14 cellular contexts compared by ENCODE assay signal in genomic region chr19:53873451-53874383, GRCh38. TPM values are rescaled to one million over a fixed set of nuclear protein-coding genes. Genes with fewer than 3 reads are reported as not detected.
A peak's percentile ranks its signal among the peaks of the same experiment; 100 is the strongest.
DNase-seq lines count a peak whose midpoint lies in the region; ATAC-seq and TF ChIP-seq lines count a peak whose summit lies in the region.
"Had no signal": no experiment of that assay in that cellular context is flagged by ENCODE, and none has a peak within 500 bp of the region (broad histone marks: within the 10 kb centered on the region; RNA-seq: fewer than 3 reads in every experiment).

No MANE protein-coding gene starts in this region.

- no peak overlapping the region for H3K9ac ChIP-seq in neural progenitor cell

- peak overlapping the region in 2 of 3 donors; percentile 79 to 92 for H3K27ac Mint-ChIP-seq in CD4-positive, CD25-positive, alpha-beta regulatory T cell
- peak overlapping the region; percentile 82 for H3K27ac Mint-ChIP-seq in activated naive CD8-positive, alpha-beta T cell treated with anti-CD3 and anti-CD28 coated beads for 36 hours
- peak overlapping the region; percentile 13 for H3K27ac Mint-ChIP-seq in neural progenitor cell

- no peak overlapping the region for H3K4me2 ChIP-seq in neural progenitor cell

- DNase-seq in CD4-positive, CD25-positive, alpha-beta regulatory T cell, result no peak
- DNase-seq in H7, result peak; percentile 34
- DNase-seq in activated naive CD8-positive, alpha-beta T cell treated with anti-CD3 and anti-CD28 coated beads for 36 hours, result no peak
- DNase-seq in neural progenitor cell (ENCODE audit: low spot score), result no peak
- no peak for DNase-seq in NCI-H2029 treated with DMSO at 0.1 percent for 48 hours (lab: John Stamatoyannopoulos, UW)
- no peak for DNase-seq in NCI-H510A (lab: John Stamatoyannopoulos, UW)
- DNase-seq in SW480 (ENCODE audit: low spot score), result no peak
- DNase-seq: central memory CD4-positive, alpha-beta T cell; left cardiac atrium; NCI-H1417; NCI-H524 had no signal

- peaks cover 31% of the 10 kb centered on the region for H3K36me3 ChIP-seq in CD4-positive, CD25-positive, alpha-beta regulatory T cell (ENCODE audit: control insufficient read depth, insufficient read depth, low read length)
- H3K36me3 ChIP-seq in H7 (replicated peaks; ENCODE audit: control insufficient read depth, insufficient read depth, low read length), result peaks cover 19% of the 10 kb centered on the region
- no peaks in the 10 kb centered on the region for H3K36me3 ChIP-seq in neural progenitor cell

- peaks cover 31% of the 10 kb centered on the region for H3K36me3 Mint-ChIP-seq in CD4-positive, CD25-positive, alpha-beta regulatory T cell
- peaks cover 38% of the 10 kb centered on the region for H3K36me3 Mint-ChIP-seq in activated naive CD8-positive, alpha-beta T cell treated with anti-CD3 and anti-CD28 coated beads for 36 hours
- H3K36me3 Mint-ChIP-seq in neural progenitor cell, result peaks cover 28% of the 10 kb centered on the region

- peaks cover 25% of the 10 kb centered on the region for H3K79me2 ChIP-seq in neural progenitor cell (ENCODE audit: low read depth)

- no peak overlapping the region for H3K4me3 ChIP-seq in CD4-positive, CD25-positive, alpha-beta regulatory T cell (ENCODE audit: low read depth, low read length)
- no peak overlapping the region for H3K4me3 ChIP-seq in H7 (ENCODE audit: insufficient read depth, low read depth, low read length)
- H3K4me3 ChIP-seq in neural progenitor cell, result no peak overlapping the region
- H3K4me3 ChIP-seq: heart left ventricle had no signal

- H3K9me3 Mint-ChIP-seq in CD4-positive, CD25-positive, alpha-beta regulatory T cell, result peaks cover 0 to 4% (median 0%) of the 10 kb centered on the region in 7 donors
- H3K9me3 Mint-ChIP-seq in activated naive CD8-positive, alpha-beta T cell treated with anti-CD3 and anti-CD28 coated beads for 36 hours, result peaks cover 5% of the 10 kb centered on the region
- no peaks in the 10 kb centered on the region for H3K9me3 Mint-ChIP-seq in neural progenitor cell

- H3K27me3 Mint-ChIP-seq in CD4-positive, CD25-positive, alpha-beta regulatory T cell, result peaks cover 10% of the 10 kb centered on the region
- H3K27me3 Mint-ChIP-seq in activated naive CD8-positive, alpha-beta T cell treated with anti-CD3 and anti-CD28 coated beads for 36 hours, result no peaks in the 10 kb centered on the region
- peaks cover 11% of the 10 kb centered on the region for H3K27me3 Mint-ChIP-seq in neural progenitor cell (ENCODE audit: insufficient read depth, low read depth)

- H3K4me1 ChIP-seq in CD4-positive, CD25-positive, alpha-beta regulatory T cell (ENCODE audit: control insufficient read depth, insufficient read depth, low read length, poor library complexity, severe bottlenecking), result peaks cover 41% of the 10 kb centered on the region
- peaks cover 4% of the 10 kb centered on the region for H3K4me1 ChIP-seq in neural progenitor cell

- H3K27ac ChIP-seq in CD4-positive, CD25-positive, alpha-beta regulatory T cell (ENCODE audit: insufficient read depth, low read length, poor library complexity, severe bottlenecking), result no peak overlapping the region
- no peak overlapping the region for H3K27ac ChIP-seq in neural progenitor cell

- TF ChIP-seq CTCF in neural progenitor cell (IDR thresholded peaks at IDR 0.05), result no peak

- peak overlapping the region in 3 of 4 donors; percentile 10 to 70 (median 40) for H3K4me3 Mint-ChIP-seq in CD4-positive, CD25-positive, alpha-beta regulatory T cell
- no peak overlapping the region for H3K4me3 Mint-ChIP-seq in activated naive CD8-positive, alpha-beta T cell treated with anti-CD3 and anti-CD28 coated beads for 36 hours
- H3K4me3 Mint-ChIP-seq in neural progenitor cell, result peak overlapping the region; percentile 43

- H3K9me3 ChIP-seq in CD4-positive, CD25-positive, alpha-beta regulatory T cell (ENCODE audit: control insufficient read depth in 2 of 2, low read length in 2 of 2), result no peaks in the 10 kb centered on the region
- H3K9me3 ChIP-seq in neural progenitor cell (ENCODE audit: low read depth), result no peaks in the 10 kb centered on the region
- H3K9me3 ChIP-seq: heart left ventricle had no signal

- H3K4me1 Mint-ChIP-seq in CD4-positive, CD25-positive, alpha-beta regulatory T cell, result peaks cover 18 to 78% (median 46%) of the 10 kb centered on the region in 4 donors
- peaks cover 53% of the 10 kb centered on the region for H3K4me1 Mint-ChIP-seq in activated naive CD8-positive, alpha-beta T cell treated with anti-CD3 and anti-CD28 coated beads for 36 hours
- peaks cover 16% of the 10 kb centered on the region for H3K4me1 Mint-ChIP-seq in neural progenitor cell

- H3K27me3 ChIP-seq in CD4-positive, CD25-positive, alpha-beta regulatory T cell (ENCODE audit: control insufficient read depth, insufficient read depth, low read length), result peaks cover under 1% of the 10 kb centered on the region
- no peaks in the 10 kb centered on the region for H3K27me3 ChIP-seq in H7 (ENCODE audit: control insufficient read depth, insufficient read depth, low read length)
- no peaks in the 10 kb centered on the region for H3K27me3 ChIP-seq in neural progenitor cell
- H3K27me3 ChIP-seq: heart left ventricle had no signal

- peaks cover 19% of the 10 kb centered on the region for H3F3A ChIP-seq in neural progenitor cell (ENCODE audit: low read depth)

- no peak overlapping the region for H2AFZ ChIP-seq in neural progenitor cell (replicated peaks)

- ATAC-seq in CD4-positive, CD25-positive, alpha-beta regulatory T cell (ENCODE audit: low read depth in 2 of 2), result no peak
- ATAC-seq: heart left ventricle, left cardiac atrium had no signal

- peaks cover 24% of the 10 kb centered on the region for H4K20me1 ChIP-seq in neural progenitor cell (ENCODE audit: low read depth)

RNA-seq across cellular contexts. Expression of gene MYADM, which starts 6.0 kb away (rescaled TPM):
- 280 TPM for total RNA-seq in CD4-positive, CD25-positive, alpha-beta regulatory T cell
- 10 to 100 TPM; 26.1 to 36.3 (median 35.5) TPM for polyA plus RNA-seq in CD4-positive, CD25-positive, alpha-beta regulatory T cell
- 37.5 and 44.9 TPM in 2 replicates for total RNA-seq in H7 (2014; rRNA removed; shearing (Covaris generic))
- 10 to 100 TPM; 30.9 to 32.1 TPM for total RNA-seq in activated naive CD8-positive, alpha-beta T cell treated with anti-CD3 and anti-CD28 coated beads for 36 hours
- 11.5 and 25.6 TPM in 2 replicates for total RNA-seq in neural progenitor cell (ENCODE audit: low replicate concordance)

RNA-seq across cellular contexts. Expression of gene PRKCG, which starts 8.3 kb away (rescaled TPM):
- total RNA-seq in CD4-positive, CD25-positive, alpha-beta regulatory T cell, result not detected
- not detected for polyA plus RNA-seq in CD4-positive, CD25-positive, alpha-beta regulatory T cell
- 1.1 and 1.7 TPM in 2 replicates for total RNA-seq in H7 (2014; rRNA removed; shearing (Covaris generic))
- total RNA-seq in activated naive CD8-positive, alpha-beta T cell treated with anti-CD3 and anti-CD28 coated beads for 36 hours, result under 1 TPM in 1 of 2 experiments, not detected in 1; 0.35 TPM
- 0.51 and 3.3 TPM in 2 replicates for total RNA-seq in neural progenitor cell (ENCODE audit: low replicate concordance)
- total RNA-seq: left cardiac atrium, myocyte had no signal
- polyA plus RNA-seq: heart left ventricle had no signal

RNA-seq across cellular contexts. Expression of gene CACNG7, which starts 35.4 kb away (rescaled TPM):
- total RNA-seq in CD4-positive, CD25-positive, alpha-beta regulatory T cell, result not detected
- polyA plus RNA-seq in CD4-positive, CD25-positive, alpha-beta regulatory T cell, result not detected
- total RNA-seq in H7 (2014; rRNA removed; shearing (Covaris generic)), result 3.8 and 4.5 TPM in 2 replicates
- not detected for total RNA-seq in activated naive CD8-positive, alpha-beta T cell treated with anti-CD3 and anti-CD28 coated beads for 36 hours
- 6.7 and 27.3 TPM in 2 replicates for total RNA-seq in neural progenitor cell (ENCODE audit: low replicate concordance)
- total RNA-seq: epithelial cell of proximal tubule, heart left ventricle, left cardiac atrium, myocyte had no signal
- polyA plus RNA-seq: heart left ventricle had no signal

RNA-seq across cellular contexts. Expression of gene NLRP12, which starts 49.6 kb away (rescaled TPM):
- not detected for total RNA-seq in CD4-positive, CD25-positive, alpha-beta regulatory T cell
- not detected for polyA plus RNA-seq in CD4-positive, CD25-positive, alpha-beta regulatory T cell
- total RNA-seq in H7 (2014; rRNA removed; shearing (Covaris generic)), result 12.7 and 16.1 TPM in 2 replicates
- total RNA-seq in activated naive CD8-positive, alpha-beta T cell treated with anti-CD3 and anti-CD28 coated beads for 36 hours, result under 1 TPM; 0.06 TPM
- total RNA-seq in neural progenitor cell (ENCODE audit: low replicate concordance), result 0.19 TPM in 1 of 2 replicates, not detected in the other
- total RNA-seq: epithelial cell of proximal tubule, myocyte had no signal

Comparison
In these comparisons a context has a peak if more than half of its experiments do, and no peak if none do; other contexts are left out.
1. H3K27ac Mint-ChIP-seq: peak in every context shown above with its lines; median percentile 86 in CD4-positive, CD25-positive, alpha-beta regulatory T cell; 82 in activated naive CD8-positive, alpha-beta T cell treated with anti-CD3 and anti-CD28 coated beads for 36 hours; 13 in neural progenitor cell.